Comparison of ENCODE assay signal across 21 cellular contexts in the genomic region with DNA sequence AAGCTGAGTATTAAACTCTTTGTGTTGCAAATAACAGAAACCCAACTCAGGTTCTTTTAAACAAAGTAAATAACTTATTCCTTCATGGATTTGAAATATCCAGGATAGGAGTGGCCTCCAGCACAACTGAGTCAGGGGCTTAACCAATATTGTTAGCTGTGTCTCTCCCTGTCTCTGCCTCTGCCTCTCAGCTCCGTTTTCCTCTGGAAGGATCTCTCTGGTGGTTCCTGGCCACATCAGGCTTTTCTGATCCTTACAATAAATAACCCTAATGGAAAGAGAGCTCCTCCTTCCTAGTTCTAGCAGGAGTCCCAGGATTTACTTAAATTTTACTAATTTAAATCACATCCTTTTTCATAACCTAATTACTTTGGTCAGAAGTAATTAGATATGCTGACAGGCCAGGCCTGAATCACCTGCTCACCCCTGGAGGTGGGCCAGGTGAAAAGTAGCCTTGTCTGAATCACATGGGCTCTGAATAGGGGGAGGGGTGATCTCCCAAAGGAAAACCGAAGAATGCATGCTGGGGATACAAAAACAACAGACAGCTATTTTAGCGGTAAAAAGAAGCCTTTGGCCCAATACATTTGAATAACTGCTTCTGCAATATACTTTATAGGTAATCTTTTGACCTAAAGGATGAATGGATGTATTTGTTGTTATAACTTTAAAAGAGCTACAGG.
A peak's percentile ranks its signal among the peaks of the same experiment; 100 is the strongest.
DNase-seq lines count a peak whose midpoint lies in the region; ATAC-seq and TF ChIP-seq lines count a peak whose summit lies in the region.
"Had no signal": no experiment of that assay in that cellular context is flagged by ENCODE, and none has a peak within 500 bp of the region (broad histone marks: within the 10 kb centered on the region; RNA-seq: fewer than 3 reads in every experiment).

No MANE protein-coding gene starts in this region.

- no peaks in the 10 kb centered on the region for H3K27me3 Mint-ChIP-seq in natural killer cell (ENCODE audit: low read depth in 2 of 2)
- no peaks in the 10 kb centered on the region for H3K27me3 Mint-ChIP-seq in natural killer cell treated with Interleukin-12 subunit alpha and Interleukin-12 subunit beta and Interleukin-15 and Interleukin-18, amount 100 ng/mL, for 72 hours

- no peaks in the 10 kb centered on the region for H4K20me1 ChIP-seq in SK-N-SH (ENCODE audit: insufficient read depth)

- H3F3A ChIP-seq in SK-N-SH (replicated peaks; ENCODE audit: insufficient read depth): no peaks in the 10 kb centered on the region

- H3K36me3 Mint-ChIP-seq in natural killer cell: no peaks in the 10 kb centered on the region
- no peaks in the 10 kb centered on the region for H3K36me3 Mint-ChIP-seq in natural killer cell treated with Interleukin-12 subunit alpha and Interleukin-12 subunit beta and Interleukin-15 and Interleukin-18, amount 100 ng/mL, for 72 hours

- no peak for TF ChIP-seq RAD21 in SK-N-SH (IDR thresholded peaks at IDR 0.05; ENCODE audit: low read length)

- H3K9me2 ChIP-seq in SK-N-SH: no peaks in the 10 kb centered on the region

- no peak overlapping the region for H3K4me2 ChIP-seq in SK-N-SH

- POLR2A ChIA-PET in SK-N-SH (lab: Yijun Ruan, JAX): no interaction called here

- H3K36me3 ChIP-seq in SK-N-SH (replicated peaks in 1 of 2; ENCODE audit: control insufficient read depth in 1 of 2, insufficient read depth in 2 of 2, low read length in 1 of 2) (no peaks in the 10 kb centered on the region), sigmoid colon (no peaks in the 10 kb centered on the region)
- H3K36me3 ChIP-seq: stomach, upper lobe of right lung had no signal

- TF ChIP-seq EP300 in SK-N-SH (IDR thresholded peaks at IDR 0.05; ENCODE audit: borderline replicate concordance in 1 of 2, low read depth in 1 of 2, low read length in 1 of 2) (no peak), sigmoid colon (IDR thresholded peaks at IDR 0.05) (no peak)

- no peaks in the 10 kb centered on the region for H3K9me3 Mint-ChIP-seq in natural killer cell
- H3K9me3 Mint-ChIP-seq in natural killer cell treated with Interleukin-12 subunit alpha and Interleukin-12 subunit beta and Interleukin-15 and Interleukin-18, amount 100 ng/mL, for 72 hours: no peaks in the 10 kb centered on the region
- H3K9me3 Mint-ChIP-seq: activated naive CD4-positive, alpha-beta T cell treated with anti-CD3 and anti-CD28 coated beads for 36 hours; IgD-negative memory B cell had no signal

- no peak overlapping the region for H3K4me3 ChIP-seq in SK-N-SH (ENCODE audit: low read depth in 2 of 2, low read length in 1 of 2)
- H3K4me3 ChIP-seq in sigmoid colon: no peak overlapping the region
- H3K4me3 ChIP-seq: mucosa of descending colon, stomach, upper lobe of right lung had no signal

- no peak for TF ChIP-seq POLR2A in sigmoid colon (IDR thresholded peaks at IDR 0.05)

- DNase-seq in natural killer cell (no peak), SK-N-DZ (ENCODE audit: low spot score) (peak; percentile 27), iPS DF 4.7 (ENCODE audit: extremely low read depth, low spot score) (peak; percentile 30), SK-N-SH (no peak), DMS153 (lab: John Stamatoyannopoulos, UW) (no peak), sigmoid colon (no peak)
- DNase-seq in natural killer cell treated with Interleukin-12 subunit alpha and Interleukin-12 subunit beta and Interleukin-15 and Interleukin-18, amount 100 ng/mL, for 72 hours (ENCODE audit: low spot score): no peak
- DNase-seq: activated CD4-positive, alpha-beta T cell treated with anti-CD3 and anti-CD28 coated beads, Interleukin-2, amount 50 U/mL, for 4 hours; activated naive CD4-positive, alpha-beta T cell treated with anti-CD3 and anti-CD28 coated beads for 36 hours; activated T-cell treated with anti-CD3 and anti-CD28 coated beads for 4 hours; anterior cingulate cortex; mucosa of descending colon; NCI-H2081 treated with DMSO at 0.1 percent for 48 hours; stomach; T-cell; upper lobe of right lung had no signal

- intact Hi-C loops in natural killer cell (cut with micrococcal nuclease): no loop called here
- intact Hi-C loops in sigmoid colon (cut with DNase I): no loop called here

- CTCF ChIA-PET in SK-N-SH (lab: Yijun Ruan, JAX): interaction anchor here (0.5 to 1.4 kb wide), 3 partner anchors 12 to 1978 kb away, joined by 4 to 7 read pairs (median 6); no protein-coding TSS in a partner anchor

- 58% methylated on average over 3 of the region's 3 CpGs for WGBS in SK-N-SH (ENCODE audit: low lambda C conversion rate)
- 75 to 83% methylated on average over 3 of the region's 3 CpGs for WGBS in sigmoid colon, 2 donors

- H3K4me1 Mint-ChIP-seq in natural killer cell: peaks cover 17 to 21% of the 10 kb centered on the region in 2 donors
- H3K4me1 Mint-ChIP-seq in natural killer cell treated with Interleukin-12 subunit alpha and Interleukin-12 subunit beta and Interleukin-15 and Interleukin-18, amount 100 ng/mL, for 72 hours (ENCODE audit: low read depth in 2 of 2): peaks cover 8 to 28% of the 10 kb centered on the region in 2 donors
- H3K4me1 Mint-ChIP-seq: IgD-negative memory B cell had no signal

- H3K9me3 ChIP-seq in SK-N-SH: no peaks in the 10 kb centered on the region
- no peaks in the 10 kb centered on the region for H3K9me3 ChIP-seq in sigmoid colon
- H3K9me3 ChIP-seq: mucosa of descending colon, stomach, upper lobe of right lung had no signal

- H3K27ac Mint-ChIP-seq in natural killer cell: peak overlapping the region; percentile 35 to 52
- H3K27ac Mint-ChIP-seq in natural killer cell treated with Interleukin-12 subunit alpha and Interleukin-12 subunit beta and Interleukin-15 and Interleukin-18, amount 100 ng/mL, for 72 hours: peak overlapping the region in 1 of 2 donors; percentile 7
- H3K27ac Mint-ChIP-seq: activated naive CD4-positive, alpha-beta T cell treated with anti-CD3 and anti-CD28 coated beads for 36 hours; IgD-negative memory B cell; T-cell had no signal

- no peak overlapping the region for H2AFZ ChIP-seq in SK-N-SH (ENCODE audit: low read depth)

- H3K79me2 ChIP-seq in SK-N-SH (ENCODE audit: insufficient read depth): no peaks in the 10 kb centered on the region

- H3K27ac ChIP-seq in SK-N-SH (ENCODE audit: low read depth in 2 of 2, low read length in 1 of 2) (no peak overlapping the region), sigmoid colon (no peak overlapping the region)
- H3K27ac ChIP-seq: RWPE1, stomach, upper lobe of right lung, VCaP had no signal

- peak overlapping the region; percentile 19 for H3K4me3 Mint-ChIP-seq in natural killer cell
- no peak overlapping the region for H3K4me3 Mint-ChIP-seq in natural killer cell treated with Interleukin-12 subunit alpha and Interleukin-12 subunit beta and Interleukin-15 and Interleukin-18, amount 100 ng/mL, for 72 hours
- H3K4me3 Mint-ChIP-seq: activated naive CD4-positive, alpha-beta T cell treated with anti-CD3 and anti-CD28 coated beads for 36 hours; IgD-negative memory B cell; T-cell had no signal

- H3K4me1 ChIP-seq in SK-N-SH (ENCODE audit: control insufficient read depth in 1 of 2, insufficient read depth in 2 of 2, low read depth in 1 of 2, low read length in 1 of 2): peaks cover 0 to 5% of the 10 kb centered on the region in 2 experiments; a peak in 1 of 4 replicates
- no peaks in the 10 kb centered on the region for H3K4me1 ChIP-seq in sigmoid colon
- H3K4me1 ChIP-seq: stomach, upper lobe of right lung had no signal

- H3K27me3 ChIP-seq in SK-N-SH (ENCODE audit: insufficient read depth): no peaks in the 10 kb centered on the region
- no peaks in the 10 kb centered on the region for H3K27me3 ChIP-seq in sigmoid colon
- H3K27me3 ChIP-seq: stomach, upper lobe of right lung had no signal

- H3K9ac ChIP-seq in SK-N-SH: no peak overlapping the region

- TF ChIP-seq CTCF in natural killer cell (IDR thresholded peaks at IDR 0.05) (no peak), SK-N-SH (IDR thresholded peaks at IDR 0.05) (no peak), sigmoid colon (IDR thresholded peaks at IDR 0.05) (no peak)

- ATAC-seq in natural killer cell: no peak
- ATAC-seq in natural killer cell treated with Interleukin-12 subunit alpha and Interleukin-12 subunit beta and Interleukin-15 and Interleukin-18, amount 100 ng/mL, for 72 hours: no peak
- no peak for ATAC-seq in GM21723 (IDR thresholded peaks at IDR 0.05; ENCODE audit: unreplicated experiment)
- ATAC-seq: mucosa of descending colon, sciatic nerve, T-cell, upper lobe of right lung had no signal

TF ChIP-seq in SK-N-SH, 30 proteins besides CTCF, POLR2A, EP300 and RAD21:
- TF ChIP-seq, protein P1, sequence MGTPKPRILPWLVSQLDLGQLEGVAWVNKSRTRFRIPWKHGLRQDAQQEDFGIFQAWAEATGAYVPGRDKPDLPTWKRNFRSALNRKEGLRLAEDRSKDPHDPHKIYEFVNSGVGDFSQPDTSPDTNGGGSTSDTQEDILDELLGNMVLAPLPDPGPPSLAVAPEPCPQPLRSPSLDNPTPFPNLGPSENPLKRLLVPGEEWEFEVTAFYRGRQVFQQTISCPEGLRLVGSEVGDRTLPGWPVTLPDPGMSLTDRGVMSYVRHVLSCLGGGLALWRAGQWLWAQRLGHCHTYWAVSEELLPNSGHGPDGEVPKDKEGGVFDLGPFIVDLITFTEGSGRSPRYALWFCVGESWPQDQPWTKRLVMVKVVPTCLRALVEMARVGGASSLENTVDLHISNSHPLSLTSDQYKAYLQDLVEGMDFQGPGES (IDR thresholded peaks at IDR 0.05; ENCODE audit: low read depth, low read length): no peak
- TF ChIP-seq ELF1 (IDR thresholded peaks at IDR 0.05) (no peak), SMC3 (IDR thresholded peaks at IDR 0.05; ENCODE audit: low read depth, low read length) (no peak)
- TF ChIP-seq, protein P2, sequence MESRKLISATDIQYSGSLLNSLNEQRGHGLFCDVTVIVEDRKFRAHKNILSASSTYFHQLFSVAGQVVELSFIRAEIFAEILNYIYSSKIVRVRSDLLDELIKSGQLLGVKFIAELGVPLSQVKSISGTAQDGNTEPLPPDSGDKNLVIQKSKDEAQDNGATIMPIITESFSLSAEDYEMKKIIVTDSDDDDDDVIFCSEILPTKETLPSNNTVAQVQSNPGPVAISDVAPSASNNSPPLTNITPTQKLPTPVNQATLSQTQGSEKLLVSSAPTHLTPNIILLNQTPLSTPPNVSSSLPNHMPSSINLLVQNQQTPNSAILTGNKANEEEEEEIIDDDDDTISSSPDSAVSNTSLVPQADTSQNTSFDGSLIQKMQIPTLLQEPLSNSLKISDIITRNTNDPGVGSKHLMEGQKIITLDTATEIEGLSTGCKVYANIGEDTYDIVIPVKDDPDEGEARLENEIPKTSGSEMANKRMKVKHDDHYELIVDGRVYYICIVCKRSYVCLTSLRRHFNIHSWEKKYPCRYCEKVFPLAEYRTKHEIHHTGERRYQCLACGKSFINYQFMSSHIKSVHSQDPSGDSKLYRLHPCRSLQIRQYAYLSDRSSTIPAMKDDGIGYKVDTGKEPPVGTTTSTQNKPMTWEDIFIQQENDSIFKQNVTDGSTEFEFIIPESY (IDR thresholded peaks at IDR 0.05; ENCODE audit: borderline replicate concordance, low read depth): no peak

Comparison
In these comparisons a context has a peak if more than half of its experiments do, and no peak if none do; other contexts are left out.
1. DNase-seq: peak in SK-N-DZ (single experiment) and iPS DF 4.7 (single experiment); none in natural killer cell (single experiment), natural killer cell treated with Interleukin-12 subunit alpha and Interleukin-12 subunit beta and Interleukin-15 and Interleukin-18, amount 100 ng/mL, for 72 hours (single experiment), SK-N-SH (single experiment), DMS153 (single experiment) and sigmoid colon (single experiment).